ENCODE assay signal across 10 cellular contexts in the genomic region with DNA sequence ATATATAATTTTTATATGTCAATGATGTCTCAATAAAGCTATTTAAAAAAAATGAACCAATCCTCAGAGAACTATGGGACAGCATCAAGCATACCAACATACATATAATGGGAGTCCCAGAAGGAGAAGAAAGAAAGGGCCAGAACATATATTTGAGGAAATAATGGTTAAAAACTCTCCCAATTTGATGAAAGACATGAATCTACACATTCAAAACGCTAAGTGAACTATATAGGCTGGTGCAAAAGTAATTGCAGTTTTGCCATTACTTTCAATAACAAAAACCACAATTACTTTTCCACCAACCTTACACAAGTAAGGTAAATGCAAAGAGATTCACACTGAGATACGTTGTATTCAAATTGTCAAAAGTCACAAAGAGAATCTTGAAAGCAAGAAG.
"Had no signal": no experiment of that assay in that cellular context is flagged by ENCODE, and none has a peak within 500 bp of the region (broad histone marks: within the 10 kb centered on the region; RNA-seq: fewer than 3 reads in every experiment).

No MANE protein-coding gene starts in this region.

- H2AFZ ChIP-seq: GM23338 had no signal

- H3K4me2 ChIP-seq: GM23338 had no signal

- H3K4me1 Mint-ChIP-seq: GM23338, H9 had no signal

- H3K4me3 ChIP-seq: GM23338, K562 had no signal

- DNase-seq: H9, HCEC 1CT, HFFc6, IMR-90, KG1 had no signal

- ATAC-seq: GM23338, K562 had no signal

- FAIRE-seq: H1, H54, K562 had no signal

- H3K4me3 Mint-ChIP-seq: GM23338, H9, HFFc6 had no signal

- H3K27ac Mint-ChIP-seq: GM23338, H9, HFFc6 had no signal

- H3K27ac ChIP-seq: HL-60 had no signal
